ENCODE assay signal across 10 cellular contexts in the genomic region with DNA sequence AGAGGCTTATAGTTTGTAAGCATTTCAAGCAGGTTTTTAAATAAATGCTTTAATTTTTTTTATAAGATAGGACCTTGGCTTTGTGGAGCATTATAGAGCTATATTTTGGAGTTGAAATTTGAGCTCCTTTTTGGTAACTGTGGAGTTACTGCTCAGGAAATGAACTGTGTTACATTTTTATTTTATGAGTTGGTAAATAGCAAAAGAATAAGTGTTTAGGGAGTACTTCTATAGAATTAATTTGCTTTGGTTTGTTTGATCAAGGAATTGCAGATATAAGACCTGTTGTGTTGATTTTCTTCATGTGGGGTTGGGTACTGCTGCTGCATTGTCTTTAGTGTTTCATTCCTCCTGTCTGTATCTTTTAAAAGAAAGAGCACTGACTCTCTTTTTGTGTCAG. TPM values are rescaled to one million over a fixed set of nuclear protein-coding genes. Genes with fewer than 3 reads are reported as not detected.
A peak's percentile ranks its signal among the peaks of the same experiment; 100 is the strongest.
DNase-seq lines count a peak whose midpoint lies in the region; ATAC-seq and TF ChIP-seq lines count a peak whose summit lies in the region.
"Had no signal": no experiment of that assay in that cellular context is flagged by ENCODE, and none has a peak within 500 bp of the region (broad histone marks: within the 10 kb centered on the region; RNA-seq: fewer than 3 reads in every experiment).

No MANE protein-coding gene starts in this region.

- peak overlapping the region in 3 of 5 donors; percentile 41 to 60 (median 51) for H3K9ac ChIP-seq in subcutaneous abdominal adipose tissue (ENCODE audit: low read length in 5 of 5)

- POLR2A ChIA-PET in activated CD4-positive, alpha-beta memory T cell treated with anti-CD3 and anti-CD28 coated beads for 36 hours (lab: Charles Lee), result no interaction called here

- no peaks in the 10 kb centered on the region for H3K27me3 Mint-ChIP-seq in activated T-cell treated with anti-CD3 and anti-CD28 coated beads, Interleukin-2, amount 50 U/mL, for 4 hours (ENCODE audit: low read depth)
- no peaks in the 10 kb centered on the region for H3K27me3 Mint-ChIP-seq in activated CD4-positive, alpha-beta memory T cell treated with anti-CD3 and anti-CD28 coated beads for 36 hours

- H3K27ac ChIP-seq in subcutaneous abdominal adipose tissue (ENCODE audit: low read depth, low read length), result peak overlapping the region; percentile 92

- H3K4me3 Mint-ChIP-seq in activated T-cell treated with anti-CD3 and anti-CD28 coated beads, Interleukin-2, amount 50 U/mL, for 4 hours, result peak overlapping the region; percentile 94
- H3K4me3 Mint-ChIP-seq in activated CD4-positive, alpha-beta memory T cell treated with anti-CD3 and anti-CD28 coated beads for 36 hours, result peak overlapping the region; percentile 90

- H3K4me3 ChIP-seq in foreskin fibroblast (ENCODE audit: low read depth in 1 of 2, low read length in 2 of 2) (peak overlapping the region; percentile 81 to 96), subcutaneous abdominal adipose tissue (ENCODE audit: low read depth in 1 of 5, low read length in 5 of 5) (peak overlapping the region in 3 of 5 donors; percentile 4 to 43 (median 7))

- no peaks in the 10 kb centered on the region for H3K9me3 Mint-ChIP-seq in activated T-cell treated with anti-CD3 and anti-CD28 coated beads, Interleukin-2, amount 50 U/mL, for 4 hours
- no peaks in the 10 kb centered on the region for H3K9me3 Mint-ChIP-seq in activated CD4-positive, alpha-beta memory T cell treated with anti-CD3 and anti-CD28 coated beads for 36 hours

- H3K4me1 Mint-ChIP-seq in activated T-cell treated with anti-CD3 and anti-CD28 coated beads, Interleukin-2, amount 50 U/mL, for 4 hours (ENCODE audit: low read depth), result peaks cover 71% of the 10 kb centered on the region
- peaks cover 57% of the 10 kb centered on the region for H3K4me1 Mint-ChIP-seq in activated CD4-positive, alpha-beta memory T cell treated with anti-CD3 and anti-CD28 coated beads for 36 hours (ENCODE audit: low read depth)

- no peak for ATAC-seq in activated T-cell treated with anti-CD3 and anti-CD28 coated beads, Interleukin-2, amount 50 U/mL, for 4 hours
- ATAC-seq in HG02870 (IDR thresholded peaks at IDR 0.05; ENCODE audit: unreplicated experiment), result no peak

- no peak for TF ChIP-seq CTCF in foreskin fibroblast (IDR thresholded peaks at IDR 0.05; ENCODE audit: low read depth, low read length)

- peaks cover 0 to 14% (median 2%) of the 10 kb centered on the region in 5 donors for H3K36me3 ChIP-seq in subcutaneous abdominal adipose tissue (ENCODE audit: control insufficient read depth in 5 of 5, insufficient read depth in 5 of 5, low read length in 5 of 5)

- H3K4me1 ChIP-seq in subcutaneous abdominal adipose tissue (ENCODE audit: control insufficient read depth in 5 of 5, insufficient read depth in 5 of 5, low read length in 5 of 5), result peaks cover 0 to 69% (median 65%) of the 10 kb centered on the region in 5 donors

- CTCF ChIA-PET in activated CD4-positive, alpha-beta memory T cell treated with anti-CD3 and anti-CD28 coated beads for 36 hours (lab: Charles Lee), result interaction anchor here (1.5 kb wide), 1 partner anchor 147 kb away, joined by 3 read pairs; no protein-coding TSS in a partner anchor

- no peaks in the 10 kb centered on the region for H3K27me3 ChIP-seq in subcutaneous abdominal adipose tissue (ENCODE audit: control insufficient read depth in 5 of 5, insufficient read depth in 4 of 5, low read length in 5 of 5)

- no peak for DNase-seq in activated T-cell treated with anti-CD3 and anti-CD28 coated beads, Interleukin-2, amount 50 U/mL, for 4 hours
- no peak for DNase-seq in activated T-cell treated with anti-CD3 and anti-CD28 coated beads, Interleukin-2, amount 50 U/mL, for 1 hour
- DNase-seq in activated CD4-positive, alpha-beta memory T cell treated with anti-CD3 and anti-CD28 coated beads for 36 hours, result no peak
- DNase-seq in foreskin fibroblast (peak in 1 of 2 donors; percentile 15), epidermal melanocyte (ENCODE audit: insufficient read length, low spot score) (no peak)
- no peak for DNase-seq in stimulated activated CD4-positive, alpha-beta T cell treated with anti-CD3 and anti-CD28 coated beads, Interleukin-4, amount 100 ng/mL, for 4 hours
- DNase-seq: COR-L47, KG1 had no signal

- H3K27ac Mint-ChIP-seq in activated CD4-positive, alpha-beta memory T cell treated with anti-CD3 and anti-CD28 coated beads for 36 hours, result peak overlapping the region; percentile 35

- H3K36me3 Mint-ChIP-seq in activated T-cell treated with anti-CD3 and anti-CD28 coated beads, Interleukin-2, amount 50 U/mL, for 4 hours (ENCODE audit: insufficient read depth), result peaks cover 34% of the 10 kb centered on the region
- H3K36me3 Mint-ChIP-seq in activated CD4-positive, alpha-beta memory T cell treated with anti-CD3 and anti-CD28 coated beads for 36 hours, result peaks cover 53% of the 10 kb centered on the region

- intact Hi-C loops in activated CD4-positive, alpha-beta memory T cell treated with anti-CD3 and anti-CD28 coated beads for 36 hours (cut with micrococcal nuclease), result loop anchor here (5.0 to 10.0 kb wide), 3 partner anchors 148 to 400 kb away; a partner anchor contains a TSS

- no peaks in the 10 kb centered on the region for H3K9me3 ChIP-seq in subcutaneous abdominal adipose tissue (ENCODE audit: control insufficient read depth in 5 of 5, low read length in 5 of 5)

RNA-seq across cellular contexts. Expression of a gene that starts 3.5 kb away (rescaled TPM):
- 100 to 1,000 TPM; 240 to 245 (median 241) TPM for total RNA-seq in activated T-cell treated with anti-CD3 and anti-CD28 coated beads, Interleukin-2, amount 50 U/mL, for 4 hours
- total RNA-seq in activated CD4-positive, alpha-beta memory T cell treated with anti-CD3 and anti-CD28 coated beads for 36 hours, result 100 to 1,000 TPM; 144 to 152 TPM
